9 cellular contexts compared by ENCODE assay signal in the genomic region with DNA sequence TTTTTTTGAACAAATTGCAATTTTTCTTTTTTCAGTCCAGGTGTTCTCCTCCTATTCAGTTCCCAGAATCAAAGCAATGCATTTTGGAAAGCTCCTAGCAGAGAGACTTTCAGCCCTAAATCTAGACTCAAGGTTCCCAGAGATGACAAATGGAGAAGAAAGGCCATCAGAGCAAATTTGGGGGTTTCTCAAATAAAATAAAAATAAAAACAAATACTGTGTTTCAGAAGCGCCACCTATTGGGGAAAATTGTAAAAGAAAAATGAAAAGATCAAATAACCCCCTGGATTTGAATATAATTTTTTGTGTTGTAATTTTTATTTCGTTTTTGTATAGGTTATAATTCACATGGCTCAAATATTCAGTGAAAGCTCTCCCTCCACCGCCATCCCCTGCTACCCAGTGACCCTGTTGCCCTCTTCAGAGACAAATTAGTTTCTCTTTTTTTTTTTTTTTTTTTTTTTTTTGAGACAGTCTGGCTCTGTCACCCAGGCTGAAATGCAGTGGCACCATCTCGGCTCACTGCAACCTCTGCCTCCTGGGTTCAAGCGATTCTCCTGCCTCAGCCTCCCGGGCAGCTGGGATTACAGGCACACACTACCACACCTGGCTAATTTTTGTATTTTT. TPM values are rescaled to one million over a fixed set of nuclear protein-coding genes. Genes with fewer than 3 reads are reported as not detected.
DNase-seq lines count a peak whose midpoint lies in the region; ATAC-seq and TF ChIP-seq lines count a peak whose summit lies in the region.
"Had no signal": no experiment of that assay in that cellular context is flagged by ENCODE, and none has a peak within 500 bp of the region (broad histone marks: within the 10 kb centered on the region; RNA-seq: fewer than 3 reads in every experiment).

No MANE protein-coding gene starts in this region.

- in situ Hi-C loops in astrocyte of the spinal cord (cut with HindIII; ENCODE audit: low sequenced_read_pairs) = no loop called here

- no peaks in the 10 kb centered on the region for H3K9me3 ChIP-seq in left lung
- H3K9me3 ChIP-seq: BLaER1 had no signal

- ATAC-seq in GM21723 (IDR thresholded peaks at IDR 0.05; ENCODE audit: unreplicated experiment) (no peak), left lung (no peak), GM19463 (IDR thresholded peaks at IDR 0.05; ENCODE audit: unreplicated experiment) (no peak)

- H3K4me1 ChIP-seq in left lung = no peaks in the 10 kb centered on the region
- H3K4me1 ChIP-seq: BLaER1 had no signal

- H3K36me3 ChIP-seq in left lung = no peaks in the 10 kb centered on the region
- H3K36me3 ChIP-seq: BLaER1 had no signal

- H3K4me3 ChIP-seq in LNCaP clone FGC (ENCODE audit: low read depth, low read length) = no peak overlapping the region
- no peak overlapping the region for H3K4me3 ChIP-seq in astrocyte of the spinal cord (ENCODE audit: low read depth, low read length)
- no peak overlapping the region for H3K4me3 ChIP-seq in left lung
- H3K4me3 ChIP-seq: BLaER1 had no signal

- intact Hi-C loops in left lung (cut with DNase I) = loop anchor here in 1 of 2 donors (10.0 kb wide), 2 partner anchors 148 to 208 kb away; no protein-coding TSS in a partner anchor

- no peak overlapping the region for H3K27ac ChIP-seq in left lung
- H3K27ac ChIP-seq: BLaER1 had no signal

- peak; percentile 56 for DNase-seq in DMS53 (lab: John Stamatoyannopoulos, UW)
- DNase-seq in DMS53 treated with DMSO at 0.1 percent for 48 hours (lab: John Stamatoyannopoulos, UW; ENCODE audit: unreplicated experiment) = no peak
- no peak for DNase-seq in LNCaP clone FGC (ENCODE audit: low read depth)
- peak; percentile 25 for DNase-seq in astrocyte of the spinal cord (ENCODE audit: low read depth, low spot score)
- peak; percentile 57 for DNase-seq in myocyte (ENCODE audit: low read depth)
- DNase-seq in left lung = no peak

- H3K27me3 ChIP-seq in left lung = no peaks in the 10 kb centered on the region
- H3K27me3 ChIP-seq: BLaER1 had no signal

- TF ChIP-seq CTCF in LNCaP clone FGC (IDR thresholded peaks at IDR 0.05; ENCODE audit: control insufficient read depth, extremely low read depth, insufficient read depth) (peak; percentile 40), astrocyte of the spinal cord (IDR thresholded peaks at IDR 0.05; ENCODE audit: low read depth, low read length) (peak; percentile 36), left lung (IDR thresholded peaks at IDR 0.05) (peak in 1 of 2 donors; percentile 45)

RNA-seq across cellular contexts. Expression of a gene that starts 6.2 kb away (rescaled TPM):
- total RNA-seq in myocyte (45.0 and 45.6 TPM in 2 replicates), left lung (10 to 100 TPM; 40.8 to 45.3 TPM)
- polyA plus RNA-seq in myocyte (2012) = 13.1 TPM

RNA-seq across cellular contexts. Expression of a gene that starts 9.1 kb away (rescaled TPM):
- total RNA-seq in myocyte = not detected in 2 replicates
- not detected for polyA plus RNA-seq in myocyte (2012)
- 1 to 10 TPM in 1 of 2 donors, under 1 TPM in 1; 0.85 to 3.8 TPM for total RNA-seq in left lung

RNA-seq across cellular contexts. Expression of a gene that starts 10.7 kb away (rescaled TPM):
- total RNA-seq in myocyte = not detected in 2 replicates
- not detected for polyA plus RNA-seq in myocyte (2012)
- 1 to 10 TPM; 3.3 to 7.0 TPM for total RNA-seq in left lung

RNA-seq across cellular contexts. Expression of a gene that starts 48.2 kb away (rescaled TPM):
- total RNA-seq in myocyte = 41.3 and 45.2 TPM in 2 replicates
- polyA plus RNA-seq in myocyte (2012) = 264 TPM
- 100 to 1,000 TPM; 151 to 155 TPM for total RNA-seq in left lung

RNA-seq across cellular contexts. Expression of a gene that starts 48.7 kb away (rescaled TPM):
- not detected in 2 replicates for total RNA-seq in myocyte
- polyA plus RNA-seq in myocyte (2012) = not detected
- 10 to 100 TPM in 1 of 2 donors, 1 to 10 TPM in 1; 3.6 to 10.5 TPM for total RNA-seq in left lung

Comparison
In these comparisons a context has a peak if more than half of its experiments do, and no peak if none do; other contexts are left out.
1. DNase-seq: peak in DMS53 (single experiment), astrocyte of the spinal cord (single experiment) and myocyte (single experiment); none in DMS53 treated with DMSO at 0.1 percent for 48 hours (single experiment), LNCaP clone FGC (single experiment) and left lung (0 of 2).